In the genomic region with DNA sequence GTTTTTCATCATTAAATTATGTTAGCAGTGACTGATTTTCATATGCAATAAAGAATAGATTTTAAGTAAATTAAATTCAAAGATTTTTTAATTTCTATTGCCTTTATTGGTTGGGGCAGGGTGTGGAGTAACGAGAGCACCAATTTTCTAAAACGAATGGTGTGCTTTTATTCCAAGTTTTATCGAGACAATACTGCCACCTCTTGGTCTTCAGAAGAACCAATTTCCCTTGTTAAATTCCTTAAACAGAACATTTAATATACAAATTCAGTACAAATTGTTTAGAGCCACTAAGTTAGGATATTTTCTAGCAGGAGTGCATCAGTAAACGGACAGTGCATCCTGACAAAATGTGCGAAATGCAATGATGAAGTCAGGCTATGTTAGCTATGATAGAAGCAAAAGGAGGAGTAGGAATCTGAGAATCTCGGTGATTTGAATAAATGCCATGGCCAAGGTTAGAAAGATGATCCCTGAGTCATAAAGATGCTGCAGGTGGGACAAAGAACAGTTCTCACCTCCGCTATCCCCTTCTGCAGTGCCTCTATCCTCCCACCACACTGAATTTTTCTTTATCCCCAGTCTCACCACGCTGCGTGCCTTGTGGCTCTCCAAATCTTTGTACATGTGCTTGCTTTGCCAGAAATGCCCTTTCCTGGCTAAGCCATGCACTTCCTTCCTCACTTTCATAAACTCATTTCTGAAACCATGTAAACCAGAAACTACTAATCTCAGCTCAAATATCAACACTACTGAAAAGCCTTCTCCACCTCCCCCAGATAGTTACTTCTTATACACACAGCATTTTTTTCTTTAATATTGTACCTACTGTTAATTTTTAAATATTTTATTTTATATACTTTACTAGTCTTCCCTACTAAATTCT, we compare ENCODE assay signal across 8 cellular contexts. TPM values are rescaled to one million over a fixed set of nuclear protein-coding genes. Genes with fewer than 3 reads are reported as not detected.
A peak's percentile ranks its signal among the peaks of the same experiment; 100 is the strongest.
DNase-seq lines count a peak whose midpoint lies in the region; ATAC-seq and TF ChIP-seq lines count a peak whose summit lies in the region.

No MANE protein-coding gene starts in this region.

- H3K4me2 ChIP-seq in KMS-11 = peak overlapping the region; percentile 90
- H3K4me2 ChIP-seq in SU-DHL-6 (ENCODE audit: low read depth, low read length, poor library complexity, severe bottlenecking) = no peak overlapping the region

- H3K9me3 ChIP-seq in SU-DHL-6 (ENCODE audit: insufficient read depth, low read length) (no peaks in the 10 kb centered on the region), cardiac muscle cell (ENCODE audit: low read depth) (no peaks in the 10 kb centered on the region)

- H3K27ac ChIP-seq in KMS-11 = peak overlapping the region; percentile 68
- H3K27ac ChIP-seq in SU-DHL-6 (ENCODE audit: low read depth, low read length) = no peak overlapping the region
- no peak overlapping the region for H3K27ac ChIP-seq in cardiac muscle cell

- TF ChIP-seq CTCF in KMS-11 (conservative IDR thresholded peaks at IDR 0.05; ENCODE audit: low read depth, low read length) (peak; percentile 90), SU-DHL-6 (IDR thresholded peaks at IDR 0.05; ENCODE audit: insufficient read depth, low read length, poor library complexity, severe bottlenecking) (peak; percentile 71), cardiac muscle cell (IDR thresholded peaks at IDR 0.05; ENCODE audit: low read depth, low read length) (peak; percentile 48)

- H3K4me1 ChIP-seq in KMS-11 (ENCODE audit: low read depth, poor library complexity, severe bottlenecking) (peaks cover 21% of the 10 kb centered on the region), cardiac muscle cell (ENCODE audit: low read depth) (no peaks in the 10 kb centered on the region)

- no peaks in the 10 kb centered on the region for H3F3A ChIP-seq in SU-DHL-6 (ENCODE audit: insufficient read depth)

- H3K9ac ChIP-seq in KMS-11 (peak overlapping the region; percentile 55; the same call in 1 of the 2 replicates), SU-DHL-6 (ENCODE audit: low read length) (no peak overlapping the region)

- H3K27me3 ChIP-seq in KMS-11 (ENCODE audit: insufficient read depth, low read depth) (no peaks in the 10 kb centered on the region), SU-DHL-6 (ENCODE audit: low read length) (no peaks in the 10 kb centered on the region), cardiac muscle cell (no peaks in the 10 kb centered on the region)

- H3K79me2 ChIP-seq in KMS-11 (ENCODE audit: insufficient read depth, low read depth) (no peaks in the 10 kb centered on the region), SU-DHL-6 (ENCODE audit: insufficient read depth, low read length) (no peaks in the 10 kb centered on the region)

- ATAC-seq in HG02610 (IDR thresholded peaks at IDR 0.05; ENCODE audit: unreplicated experiment) = no peak

- H3K9me2 ChIP-seq in SU-DHL-6 (replicated peaks; ENCODE audit: insufficient read depth, low read length) = no peaks in the 10 kb centered on the region

- H3K4me3 ChIP-seq in KMS-11 (IDR thresholded peaks at IDR 0.05; ENCODE audit: insufficient read depth, low read depth, low read length) (no peak overlapping the region), SU-DHL-6 (ENCODE audit: insufficient read depth, low read length, poor library complexity, severe bottlenecking) (no peak overlapping the region), cardiac muscle cell (no peak overlapping the region)

- H2AFZ ChIP-seq in KMS-11 (ENCODE audit: low read depth) (peak overlapping the region; percentile 95), SU-DHL-6 (ENCODE audit: low read depth, low read length, severe bottlenecking) (no peak overlapping the region)

- no peaks in the 10 kb centered on the region for H3K36me3 ChIP-seq in KMS-11 (ENCODE audit: insufficient read depth)
- no peaks in the 10 kb centered on the region for H3K36me3 ChIP-seq in SU-DHL-6 (ENCODE audit: low read length)
- H3K36me3 ChIP-seq in cardiac muscle cell = peaks cover 47% of the 10 kb centered on the region

- H4K20me1 ChIP-seq in KMS-11 (ENCODE audit: insufficient read depth) (no peaks in the 10 kb centered on the region), SU-DHL-6 (ENCODE audit: low read depth, low read length) (no peaks in the 10 kb centered on the region)

- DNase-seq in DMS53 treated with DMSO at 0.1 percent for 48 hours (lab: John Stamatoyannopoulos, UW; ENCODE audit: unreplicated experiment) (peak; percentile 49), cardiac muscle cell (ENCODE audit: low read depth in 1 of 2, low spot score in 1 of 2) (peak; percentile 33 to 63), stromal cell of bone marrow (ENCODE audit: low read depth) (peak; percentile 29), HPDE6-E6E7 (ENCODE audit: extremely low spot score) (no peak)
- no peak for DNase-seq in stimulated activated CD4-positive, alpha-beta T cell treated with anti-CD3 and anti-CD28 coated beads, Interleukin-2, amount 100 ng/mL, for 48 hours

RNA-seq across cellular contexts. Expression of a gene that starts 31.9 kb away (rescaled TPM):
- 1.4 and 1.7 TPM in 2 replicates for total RNA-seq in cardiac muscle cell
- polyA plus RNA-seq in cardiac muscle cell = 3.8 and 6.6 TPM in 2 replicates

Comparison
In these comparisons a context has a peak if more than half of its experiments do, and no peak if none do; other contexts are left out.
1. DNase-seq: peak in DMS53 treated with DMSO at 0.1 percent for 48 hours (single experiment), cardiac muscle cell (2 of 2) and stromal cell of bone marrow (single experiment); none in stimulated activated CD4-positive, alpha-beta T cell treated with anti-CD3 and anti-CD28 coated beads, Interleukin-2, amount 100 ng/mL, for 48 hours (0 of 2) and HPDE6-E6E7 (single experiment).
2. Peak in every context shown above with its lines, with median percentiles within 50 percentile points of each other: CTCF ChIP-seq.